In genomic region chr5:33941090-33941489, GRCh38 we compare ENCODE assay signal across 16 cellular contexts. TPM values are rescaled to one million over a fixed set of nuclear protein-coding genes. Genes with fewer than 3 reads are reported as not detected.
DNase-seq lines count a peak whose midpoint lies in the region; TF ChIP-seq lines count a peak whose summit lies in the region.
"Had no signal": no experiment of that assay in that cellular context is flagged by ENCODE, and none has a peak within 500 bp of the region (broad histone marks: within the 10 kb centered on the region; RNA-seq: fewer than 3 reads in every experiment).

No MANE protein-coding gene starts in this region.

- no peak for TF ChIP-seq CTCF in A673 (conservative IDR thresholded peaks at IDR 0.05; ENCODE audit: low read depth, low read length)
- no peak for TF ChIP-seq CTCF in fibroblast of mammary gland (conservative IDR thresholded peaks at IDR 0.05; ENCODE audit: control insufficient read depth, insufficient read depth, low read depth, low read length)
- no peak for TF ChIP-seq CTCF in thyroid gland (IDR thresholded peaks at IDR 0.05)

- no peak for TF ChIP-seq POLR2A in thyroid gland (IDR thresholded peaks at IDR 0.05)

- H3K27me3 ChIP-seq in A673 (replicated peaks; ENCODE audit: insufficient read depth, low read depth, low read length, poor library complexity) (peaks cover 88% of the 10 kb centered on the region), thyroid gland (peaks cover 18% of the 10 kb centered on the region)

- CTCF ChIA-PET in A673 (lab: Charles Lee) = no interaction called here

- H3K4me3 ChIP-seq in A673 (ENCODE audit: low read depth, low read length, poor library complexity, severe bottlenecking) (no peak overlapping the region), fibroblast of mammary gland (ENCODE audit: control insufficient read depth, low read depth, low read length) (no peak overlapping the region), thyroid gland (replicated peaks in 1 of 3) (no peak overlapping the region)

- no TSS peak for BruUV-seq in A673 (replicated peaks; lab: Mats Ljungman, UMichigan)

- H3K4me1 ChIP-seq in A673 (ENCODE audit: insufficient read depth, low read length, poor library complexity, severe bottlenecking) (no peaks in the 10 kb centered on the region), thyroid gland (peaks cover 0 to 8% of the 10 kb centered on the region in 2 donors)

- intact Hi-C loops in A673 (cut with micrococcal nuclease; ENCODE audit: unreplicated experiment) (no loop called here), thyroid gland (cut with DNase I) (no loop called here)

- POLR2A ChIA-PET in A673 (lab: Charles Lee; ENCODE audit: low non-redundant PET) = no interaction called here

- peak; percentile 8 for DNase-seq in A673 (ENCODE audit: low spot score)
- DNase-seq in COLO668 (lab: John Stamatoyannopoulos, UW; ENCODE audit: unreplicated experiment) = peak; percentile 48
- peak; percentile 31 for DNase-seq in SW480 (ENCODE audit: low spot score)
- DNase-seq in fibroblast of mammary gland (ENCODE audit: low read depth) = peak; percentile 53
- no peak for DNase-seq in NCI-H146 (lab: John Stamatoyannopoulos, UW)
- DNase-seq in ureter (ENCODE audit: low spot score) = no peak
- no peak for DNase-seq in thyroid gland
- DNase-seq: AML-193; Calu3; CD4-positive, alpha-beta T cell; DMS79 treated with DMSO at 0.1 percent for 48 hours; GF-D8; H9 had no signal

- H3K27ac ChIP-seq in A673 (ENCODE audit: low read depth, low read length, poor library complexity, severe bottlenecking) (no peak overlapping the region), thyroid gland (no peak overlapping the region)
- H3K27ac ChIP-seq: C4-2B had no signal

- 77 to 90% methylated on average over 5 of the region's 5 CpGs for WGBS in thyroid gland, 2 donors

- no peaks in the 10 kb centered on the region for H3K9me3 ChIP-seq in A673 (ENCODE audit: low read depth, low read length, poor library complexity, severe bottlenecking)
- H3K9me3 ChIP-seq in thyroid gland = no peaks in the 10 kb centered on the region

- H3K36me3 ChIP-seq in A673 (ENCODE audit: insufficient read depth, low read length, poor library complexity, severe bottlenecking) = no peaks in the 10 kb centered on the region
- no peaks in the 10 kb centered on the region for H3K36me3 ChIP-seq in thyroid gland

RNA-seq across cellular contexts. Expression of gene RXFP3, which starts 4.9 kb away (rescaled TPM):
- total RNA-seq in A673 (2021) (not detected in 2 replicates), ureter (not detected), thyroid gland (not detected)
- total RNA-seq: Calu3; CD4-positive, alpha-beta T cell; H9; HT-29 had no signal

RNA-seq across cellular contexts. Expression of gene SLC45A2, which starts 43.4 kb away (rescaled TPM):
- 0.28 and 0.31 TPM in 2 replicates for total RNA-seq in A673 (2021)
- not detected for total RNA-seq in ureter
- not detected for total RNA-seq in thyroid gland
- total RNA-seq: Calu3; CD4-positive, alpha-beta T cell; H1; H9; HT-29 had no signal

RNA-seq across cellular contexts. Expression of gene ADAMTS12, which starts 49.3 kb away (rescaled TPM):
- 0.76 and 0.84 TPM in 2 replicates for total RNA-seq in A673 (2021)
- 1.7 TPM for total RNA-seq in ureter
- total RNA-seq in thyroid gland = 1 to 10 TPM; 1.3 to 5.8 (median 2.3) TPM
- total RNA-seq: HT-29 had no signal

Comparison
In these comparisons a context has a peak if more than half of its experiments do, and no peak if none do; other contexts are left out.
1. DNase-seq: peak in A673 (single experiment), COLO668 (single experiment), SW480 (single experiment) and fibroblast of mammary gland (single experiment); none in NCI-H146 (single experiment), ureter (single experiment) and thyroid gland (0 of 2).